ENCODE assay signal across 26 cellular contexts in genomic region chr19:51066393-51066792, GRCh38. TPM values are rescaled to one million over a fixed set of nuclear protein-coding genes. Genes with fewer than 3 reads are reported as not detected.
"Had no signal": no experiment of that assay in that cellular context is flagged by ENCODE, and none has a peak within 500 bp of the region (broad histone marks: within the 10 kb centered on the region; RNA-seq: fewer than 3 reads in every experiment).

No MANE protein-coding gene starts in this region.

- H3K4me3 ChIP-seq: colonic mucosa, esophagus muscularis mucosa, hepatocyte, lung, psoas muscle, right lobe of liver, tibial artery, upper lobe of right lung had no signal

- H3K27ac ChIP-seq: colonic mucosa, esophagus muscularis mucosa, foreskin keratinocyte, hepatocyte, psoas muscle, right lobe of liver, tibial artery, upper lobe of right lung had no signal

- H3K27ac Mint-ChIP-seq: nephron progenitor cell; stimulated activated effector memory CD8-positive, alpha-beta T cell treated with anti-CD3 and anti-CD28 coated beads, Interleukin-12 subunit alpha, Interleukin-12 subunit beta, amount 100 ng/mL, for 72 hours had no signal

- FAIRE-seq: endothelial cell of umbilical vein, kidney had no signal

- H3K79me2 ChIP-seq: hepatocyte had no signal

- DNase-seq: cerebellar nuclear complex; colonic mucosa; dermis blood vessel endothelial cell; foreskin keratinocyte; head of caudate nucleus; kidney; left cardiac atrium; left ventricle myocardium superior; mesenchymal stem cell; midbrain; nephron progenitor cell; psoas muscle; retina; stimulated activated CD4-positive, alpha-beta T cell treated with anti-CD3 and anti-CD28 coated beads, Interleukin-4, amount 100 ng/mL, for 1 hour; stimulated activated CD8-positive, alpha-beta memory T cell treated with anti-CD3 and anti-CD28 coated beads, Interleukin-4, amount 100 ng/mL, for 48 hours; stimulated activated naive CD8-positive, alpha-beta T cell treated with anti-CD3 and anti-CD28 coated beads, Interleukin-15, Interleukin-2, amounts not matched to agents 100 U/mL and 50 U/mL, for 24 hours; tibial artery; upper lobe of right lung had no signal

- ATAC-seq: foreskin keratinocyte; left ventricle myocardium superior; psoas muscle; stimulated activated effector memory CD8-positive, alpha-beta T cell treated with anti-CD3 and anti-CD28 coated beads, Interleukin-12 subunit alpha, Interleukin-12 subunit beta, amount 100 ng/mL, for 72 hours; stimulated activated naive CD8-positive, alpha-beta T cell treated with anti-CD3 and anti-CD28 coated beads, Interleukin-15, Interleukin-2, amounts not matched to agents 100 U/mL and 50 U/mL, for 24 hours; upper lobe of right lung had no signal

- H3K9me3 ChIP-seq: colonic mucosa, esophagus muscularis mucosa, psoas muscle, right lobe of liver, tibial artery, upper lobe of right lung had no signal

- H3K36me3 Mint-ChIP-seq: stimulated activated effector memory CD8-positive, alpha-beta T cell treated with anti-CD3 and anti-CD28 coated beads, Interleukin-12 subunit alpha, Interleukin-12 subunit beta, amount 100 ng/mL, for 72 hours had no signal

- H3K4me1 ChIP-seq: colonic mucosa, psoas muscle, right lobe of liver, tibial artery, upper lobe of right lung had no signal

- H2AFZ ChIP-seq: hepatocyte had no signal

- H3K9me3 Mint-ChIP-seq: nephron progenitor cell; stimulated activated effector memory CD8-positive, alpha-beta T cell treated with anti-CD3 and anti-CD28 coated beads, Interleukin-12 subunit alpha, Interleukin-12 subunit beta, amount 100 ng/mL, for 72 hours had no signal

- H3K27me3 ChIP-seq: hepatocyte had no signal

- H3K36me3 ChIP-seq: colonic mucosa, esophagus muscularis mucosa, right lobe of liver, tibial artery, upper lobe of right lung had no signal

- H3K4me1 Mint-ChIP-seq: stimulated activated effector memory CD8-positive, alpha-beta T cell treated with anti-CD3 and anti-CD28 coated beads, Interleukin-12 subunit alpha, Interleukin-12 subunit beta, amount 100 ng/mL, for 72 hours had no signal

RNA-seq across cellular contexts. Expression of gene KLK13, which starts 1.5 kb away (rescaled TPM):
- total RNA-seq: colonic mucosa, dermis blood vessel endothelial cell, endothelial cell of umbilical vein, esophagus muscularis mucosa, hepatocyte, kidney, left ventricle myocardium superior, omental fat pad, psoas muscle, right lobe of liver, temporal lobe, upper lobe of right lung had no signal
- polyA plus RNA-seq: endothelial cell of umbilical vein had no signal

RNA-seq across cellular contexts. Expression of gene KLK14, which starts 16.3 kb away (rescaled TPM):
- total RNA-seq: dermis blood vessel endothelial cell, endothelial cell of umbilical vein, foreskin keratinocyte, omental fat pad, psoas muscle, temporal lobe, upper lobe of right lung had no signal
- polyA plus RNA-seq: hepatocyte had no signal

RNA-seq across cellular contexts. Expression of gene KLK12, which starts 31.6 kb away (rescaled TPM):
- total RNA-seq: dermis blood vessel endothelial cell, endothelial cell of umbilical vein, esophagus muscularis mucosa, foreskin keratinocyte, hepatocyte, kidney, left cardiac atrium, left ventricle myocardium superior, omental fat pad, psoas muscle, right lobe of liver, temporal lobe, upper lobe of right lung had no signal
- polyA plus RNA-seq: endothelial cell of umbilical vein, hepatocyte, psoas muscle had no signal

RNA-seq across cellular contexts. Expression of gene KLK11, which starts 40.0 kb away (rescaled TPM):
- total RNA-seq: dermis blood vessel endothelial cell, endothelial cell of umbilical vein, esophagus muscularis mucosa, hepatocyte, right lobe of liver, temporal lobe had no signal
- polyA plus RNA-seq: endothelial cell of umbilical vein had no signal
